28 cellular contexts compared by ENCODE assay signal in genomic region chr12:57952766-57953165, GRCh38.
"Had no signal": no experiment of that assay in that cellular context is flagged by ENCODE, and none has a peak within 500 bp of the region (broad histone marks: within the 10 kb centered on the region; RNA-seq: fewer than 3 reads in every experiment).

No MANE protein-coding gene starts in this region.

- H3K4me1 ChIP-seq: neural progenitor cell, parathyroid adenoma, psoas muscle, stomach, thyroid gland, tibial nerve, upper lobe of right lung, uterus had no signal

- H3K36me3 ChIP-seq: neural progenitor cell, ovary, uterus had no signal

- H3K4me3 Mint-ChIP-seq: naive thymus-derived CD4-positive, alpha-beta T cell; natural killer cell; nephron; neural progenitor cell; stimulated activated effector memory CD8-positive, alpha-beta T cell treated with anti-CD3 and anti-CD28 coated beads, Interleukin-12 subunit alpha, Interleukin-12 subunit beta, amount 100 ng/mL, for 72 hours; stimulated activated naive B cell treated with anti-CD40 and anti-IgM and Interleukin-4, amounts not matched to agents 10 μg/mL and 1 μg/mL and 100 μg/mL, for 72 hours; stimulated activated naive CD8-positive, alpha-beta T cell treated with anti-CD3 and anti-CD28 coated beads, Interleukin-15, Interleukin-2, amounts not matched to agents 100 ng/mL and 50 ng/mL, for 24 hours; type B pancreatic cell had no signal

- H3K79me2 ChIP-seq: parathyroid adenoma had no signal

- H2AFZ ChIP-seq: neural progenitor cell, parathyroid adenoma had no signal

- H3K4me3 ChIP-seq: neural progenitor cell, ovary, psoas muscle, stomach, thoracic aorta, thyroid gland, tibial nerve, upper lobe of right lung, uterus had no signal

- H3K9me3 ChIP-seq: ovary, psoas muscle, thoracic aorta, thyroid gland, tibial nerve, upper lobe of right lung, uterus had no signal

- H3K9ac ChIP-seq: neural progenitor cell, parathyroid adenoma had no signal

- H3K4me2 ChIP-seq: neural progenitor cell had no signal

- ATAC-seq: naive thymus-derived CD4-positive, alpha-beta T cell; natural killer cell; psoas muscle; right cardiac atrium; sciatic nerve; stimulated activated effector memory CD8-positive, alpha-beta T cell treated with anti-CD3 and anti-CD28 coated beads, Interleukin-12 subunit alpha, Interleukin-12 subunit beta, amount 100 ng/mL, for 72 hours; upper lobe of right lung had no signal

- DNase-seq: naive thymus-derived CD4-positive, alpha-beta T cell; natural killer cell; occipital lobe; ovary; posterior cingulate gyrus; psoas muscle; right cardiac atrium; small intestine; stimulated activated CD4-positive, alpha-beta T cell treated with anti-CD3 and anti-CD28 coated beads, Interleukin-15, amount 100 ng/mL, for 24 hours; stimulated activated CD4-positive, alpha-beta T cell treated with anti-CD3 and anti-CD28 coated beads, Interleukin-2, amount 100 ng/mL, for 24 hours; stimulated activated CD4-positive, alpha-beta T cell treated with anti-CD3 and anti-CD28 coated beads, Interleukin-2, amount 100 ng/mL, for 48 hours; stimulated activated CD4-positive, alpha-beta T cell treated with anti-CD3 and anti-CD28 coated beads, Interleukin-4, amount 100 ng/mL, for 24 hours; stimulated activated naive B cell treated with anti-CD40 and anti-IgM and Interleukin-4, amounts not matched to agents 10 μg/mL and 1 μg/mL and 100 μg/mL, for 72 hours; stimulated activated naive CD4-positive, alpha-beta T cell treated with Interleukin-2 at 50 U/mL for 16 hours; stomach; thyroid gland; upper lobe of right lung; uterus had no signal

- H3K27me3 Mint-ChIP-seq: naive thymus-derived CD4-positive, alpha-beta T cell; progenitor cell of endocrine pancreas; stimulated activated naive B cell treated with anti-CD40 and anti-IgM and Interleukin-4, amounts not matched to agents 10 μg/mL and 1 μg/mL and 100 μg/mL, for 72 hours; stimulated activated naive CD8-positive, alpha-beta T cell treated with anti-CD3 and anti-CD28 coated beads, Interleukin-15, Interleukin-2, amounts not matched to agents 100 ng/mL and 50 ng/mL, for 24 hours; type B pancreatic cell had no signal

- H3K27ac ChIP-seq: neural progenitor cell, ovary, parathyroid adenoma, psoas muscle, stomach, thoracic aorta, thyroid gland, tibial nerve, upper lobe of right lung, uterus had no signal

- H3K9me3 Mint-ChIP-seq: natural killer cell; neural progenitor cell; stimulated activated naive CD8-positive, alpha-beta T cell treated with anti-CD3 and anti-CD28 coated beads, Interleukin-15, Interleukin-2, amounts not matched to agents 100 ng/mL and 50 ng/mL, for 24 hours; type B pancreatic cell had no signal

- H3K4me1 Mint-ChIP-seq: natural killer cell; neural progenitor cell; stimulated activated effector memory CD8-positive, alpha-beta T cell treated with anti-CD3 and anti-CD28 coated beads, Interleukin-12 subunit alpha, Interleukin-12 subunit beta, amount 100 ng/mL, for 72 hours had no signal

- H3K27me3 ChIP-seq: neural progenitor cell, ovary, stomach, thyroid gland, tibial nerve, upper lobe of right lung had no signal

- H3K27ac Mint-ChIP-seq: naive thymus-derived CD4-positive, alpha-beta T cell; natural killer cell; nephron; neural progenitor cell; progenitor cell of endocrine pancreas; stimulated activated effector memory CD8-positive, alpha-beta T cell treated with anti-CD3 and anti-CD28 coated beads, Interleukin-12 subunit alpha, Interleukin-12 subunit beta, amount 100 ng/mL, for 72 hours; stimulated activated naive B cell treated with anti-CD40 and anti-IgM and Interleukin-4, amounts not matched to agents 10 μg/mL and 1 μg/mL and 100 μg/mL, for 72 hours; stimulated activated naive CD8-positive, alpha-beta T cell treated with anti-CD3 and anti-CD28 coated beads, Interleukin-15, Interleukin-2, amounts not matched to agents 100 ng/mL and 50 ng/mL, for 24 hours; type B pancreatic cell had no signal
